Comparison of ENCODE assay signal across 8 cellular contexts in genomic region chr13:53204598-53204997, GRCh38.
"Had no signal": no experiment of that assay in that cellular context is flagged by ENCODE, and none has a peak within 500 bp of the region (broad histone marks: within the 10 kb centered on the region; RNA-seq: fewer than 3 reads in every experiment).

No MANE protein-coding gene starts in this region.

- H3K4me3 ChIP-seq: GM12878 had no signal

- FAIRE-seq: G401.6, GM12878, GM12891, GM12892, GM18507, GM19239 had no signal

- DNase-seq: GDM1, GF-D8 had no signal

- ATAC-seq: GM12878 had no signal
